10 cellular contexts compared by ENCODE assay signal in the genomic region with DNA sequence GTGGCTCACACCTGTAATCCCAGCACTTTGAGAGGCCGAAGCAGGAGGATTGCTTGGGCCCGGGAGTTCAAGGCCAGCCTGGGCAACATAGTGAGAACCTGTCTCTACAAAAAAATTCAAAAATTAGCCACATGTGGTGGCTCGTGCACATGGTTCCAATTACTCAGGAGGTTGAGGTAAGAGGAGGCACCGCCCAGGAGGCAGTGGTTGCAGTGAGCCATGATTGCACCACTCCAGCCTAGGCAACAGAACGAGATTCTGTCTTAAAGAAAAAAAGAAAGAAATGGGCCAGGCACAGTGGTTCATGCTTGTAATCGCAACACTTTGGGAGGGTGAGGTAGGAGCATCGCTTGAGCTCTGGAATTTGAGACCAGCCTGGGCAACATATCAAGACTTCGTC. TPM values are rescaled to one million over a fixed set of nuclear protein-coding genes. Genes with fewer than 3 reads are reported as not detected.
DNase-seq lines count a peak whose midpoint lies in the region; ATAC-seq, FAIRE-seq and TF ChIP-seq lines count a peak whose summit lies in the region.
"Had no signal": no experiment of that assay in that cellular context is flagged by ENCODE, and none has a peak within 500 bp of the region (broad histone marks: within the 10 kb centered on the region; RNA-seq: fewer than 3 reads in every experiment).

No MANE protein-coding gene starts in this region.

- peak overlapping the region; percentile 26 for H3K4me2 ChIP-seq in keratinocyte (ENCODE audit: control insufficient read depth, extremely low read depth, insufficient read depth, low read depth, low read length)

- peaks cover 11% of the 10 kb centered on the region for H3K4me1 ChIP-seq in keratinocyte (ENCODE audit: control insufficient read depth, extremely low read depth, insufficient read depth, low read length)
- H3K4me1 ChIP-seq in stomach smooth muscle (ENCODE audit: control insufficient read depth, insufficient read depth, low read length) = peaks cover 19% of the 10 kb centered on the region

- no peaks in the 10 kb centered on the region for H3K79me2 ChIP-seq in keratinocyte (ENCODE audit: control insufficient read depth, insufficient read depth, low read length)

- H2AFZ ChIP-seq in keratinocyte (ENCODE audit: control insufficient read depth, low read length) = peak overlapping the region; percentile 72

- no peaks in the 10 kb centered on the region for H3K36me3 ChIP-seq in keratinocyte (ENCODE audit: control insufficient read depth in 2 of 2, extremely low read depth in 1 of 2, insufficient read depth in 2 of 2, low read length in 2 of 2)
- H3K36me3 ChIP-seq in stomach smooth muscle (ENCODE audit: control insufficient read depth in 2 of 2, insufficient read depth in 2 of 2, low read length in 2 of 2) = no peaks in the 10 kb centered on the region

- H3K9me3 Mint-ChIP-seq in IgD-negative memory B cell = no peaks in the 10 kb centered on the region
- H3K9me3 Mint-ChIP-seq: H9 had no signal

- H3K36me3 Mint-ChIP-seq in IgD-negative memory B cell (no peaks in the 10 kb centered on the region), T-helper 17 cell (ENCODE audit: low read depth) (no peaks in the 10 kb centered on the region)

- H3K9me1 ChIP-seq in keratinocyte (ENCODE audit: control insufficient read depth, extremely low read depth, insufficient read depth, low read length) = no peaks in the 10 kb centered on the region

- no peak overlapping the region for H3K4me3 Mint-ChIP-seq in IgD-negative memory B cell
- H3K4me3 Mint-ChIP-seq in T-helper 17 cell = no peak overlapping the region
- H3K4me3 Mint-ChIP-seq: H9 had no signal

- peak overlapping the region; percentile 20 to 53 (median 21) for H3K27ac Mint-ChIP-seq in IgD-negative memory B cell
- peak overlapping the region; percentile 82 for H3K27ac Mint-ChIP-seq in T-helper 17 cell
- H3K27ac Mint-ChIP-seq: H9 had no signal

- ATAC-seq in T-helper 17 cell = no peak

- no peak for TF ChIP-seq CTCF in keratinocyte (optimal IDR thresholded peaks at IDR 0.05 in 1 of 3, IDR thresholded peaks at IDR 0.05 in 1 of 3, conservative IDR thresholded peaks at IDR 0.05 in 1 of 3; ENCODE audit: extremely low read depth in 1 of 3, insufficient read depth in 2 of 3, low read length in 3 of 3)

- dilution Hi-C loops in keratinocyte (cut with MboI; ENCODE audit: extremely low pct_ligation_motif_present, low sequenced_read_pairs) = no loop called here

- no peaks in the 10 kb centered on the region for H4K20me1 ChIP-seq in keratinocyte (ENCODE audit: control insufficient read depth, extremely low read depth, insufficient read depth, low read length)

- no peak overlapping the region for H3K27ac ChIP-seq in keratinocyte (ENCODE audit: control insufficient read depth, insufficient read depth, low read length)
- peak overlapping the region; percentile 37 for H3K27ac ChIP-seq in stomach smooth muscle (ENCODE audit: low read length)

- H3K27me3 Mint-ChIP-seq in IgD-negative memory B cell (no peaks in the 10 kb centered on the region), T-helper 17 cell (no peaks in the 10 kb centered on the region)

- H3K9ac ChIP-seq in keratinocyte (ENCODE audit: control insufficient read depth, extremely low read depth, insufficient read depth, low read length) = peak overlapping the region; percentile 26
- H3K9ac ChIP-seq in stomach smooth muscle (ENCODE audit: low read length in 2 of 2) = no peak overlapping the region

- H3K27me3 ChIP-seq in keratinocyte (ENCODE audit: control insufficient read depth, extremely low read depth, insufficient read depth, low read length) (no peaks in the 10 kb centered on the region), stomach smooth muscle (ENCODE audit: control insufficient read depth in 1 of 2, insufficient read depth in 2 of 2, low read length in 2 of 2) (no peaks in the 10 kb centered on the region)

- no peak for FAIRE-seq in keratinocyte (lab: Jason Lieb, UNC)

- H3K4me1 Mint-ChIP-seq in IgD-negative memory B cell (peaks cover 22 to 25% (median 24%) of the 10 kb centered on the region in 3 donors), T-helper 17 cell (peaks cover 30% of the 10 kb centered on the region)

- DNase-seq in T-helper 17 cell (no peak), keratinocyte (ENCODE audit: low read depth, low spot score) (no peak), NCI-H1105 treated with DMSO at 0.1 percent for 48 hours (lab: John Stamatoyannopoulos, UW) (no peak), UCSD-AML1 (lab: John Stamatoyannopoulos, UW; ENCODE audit: unreplicated experiment) (no peak)
- no peak for DNase-seq in stimulated activated naive CD4-positive, alpha-beta T cell treated with Interleukin-2 at 50 U/mL for 16 hours (lab: John Stamatoyannopoulos, UW)
- DNase-seq: H9, NCI-H774 had no signal

- H3K4me3 ChIP-seq in keratinocyte (ENCODE audit: control insufficient read depth in 2 of 3, extremely low read depth in 1 of 3, insufficient read depth in 2 of 3, low read depth in 1 of 3, low read length in 3 of 3) (no peak overlapping the region), stomach smooth muscle (ENCODE audit: low read length in 2 of 2) (no peak overlapping the region)
- H3K4me3 ChIP-seq: dorsolateral prefrontal cortex had no signal

- H3K9me3 ChIP-seq in T-helper 17 cell (ENCODE audit: control insufficient read depth, low read length, poor library complexity, severe bottlenecking) (no peaks in the 10 kb centered on the region), keratinocyte (ENCODE audit: control insufficient read depth, low read depth, low read length) (no peaks in the 10 kb centered on the region), stomach smooth muscle (ENCODE audit: control insufficient read depth in 2 of 2, low read length in 2 of 2) (no peaks in the 10 kb centered on the region)

RNA-seq across cellular contexts. Expression of gene MAP1LC3B2, which starts 33.5 kb away (rescaled TPM):
- polyA plus RNA-seq in IgD-negative memory B cell = 6.9 TPM
- 1 to 10 TPM in 1 of 2 donors, under 1 TPM in 1; 0.89 to 2.7 TPM for total RNA-seq in T-helper 17 cell
- 2.7 to 6.0 TPM (median 4.3 TPM) in 3 replicates for polyA plus RNA-seq in keratinocyte
- polyA plus RNA-seq in keratinocyte (2011; ENCODE audit: low read depth) = 45.2 TPM
- polyA plus RNA-seq in keratinocyte (2011; cell fraction: cytosol; rRNA removed) = 4.5 and 5.5 TPM in 2 replicates
- 6.7 and 7.2 TPM in 2 replicates for polyA plus RNA-seq in keratinocyte (2011; cell fraction: nucleus; rRNA removed)
- 4.1 and 20.6 TPM in 2 replicates for polyA plus RNA-seq in keratinocyte (2012; ENCODE audit: low replicate concordance)
- polyA minus RNA-seq in keratinocyte = 1.5 to 9.2 TPM (median 3.1 TPM) in 3 replicates
- not detected for polyA minus RNA-seq in keratinocyte (2011; cell fraction: cytosol; rRNA and poly(A)+ RNA removed)
- 3.3 TPM in 1 of 2 replicates, not detected in the other for polyA minus RNA-seq in keratinocyte (2011; cell fraction: nucleus; rRNA and poly(A)+ RNA removed)
